Comparison of ENCODE assay signal across 9 cellular contexts in the genomic region with DNA sequence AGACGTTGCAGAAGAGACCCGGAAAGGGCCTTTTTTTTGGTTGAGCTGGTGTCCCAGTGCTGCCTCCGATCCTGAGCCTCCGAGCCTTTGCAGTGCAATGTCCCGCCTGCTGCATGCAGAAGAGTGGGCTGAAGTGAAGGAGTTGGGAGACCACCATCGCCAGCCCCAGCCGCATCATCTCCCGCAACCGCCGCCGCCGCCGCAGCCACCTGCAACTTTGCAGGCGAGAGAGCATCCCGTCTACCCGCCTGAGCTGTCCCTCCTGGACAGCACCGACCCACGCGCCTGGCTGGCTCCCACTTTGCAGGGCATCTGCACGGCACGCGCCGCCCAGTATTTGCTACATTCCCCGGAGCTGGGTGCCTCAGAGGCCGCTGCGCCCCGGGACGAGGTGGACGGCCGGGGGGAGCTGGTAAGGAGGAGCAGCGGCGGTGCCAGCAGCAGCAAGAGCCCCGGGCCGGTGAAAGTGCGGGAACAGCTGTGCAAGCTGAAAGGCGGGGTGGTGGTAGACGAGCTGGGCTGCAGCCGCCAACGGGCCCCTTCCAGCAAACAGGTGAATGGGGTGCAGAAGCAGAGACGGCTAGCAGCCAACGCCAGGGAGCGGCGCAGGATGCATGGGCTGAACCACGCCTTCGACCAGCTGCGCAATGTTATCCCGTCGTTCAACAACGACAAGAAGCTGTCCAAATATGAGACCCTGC. TPM values are rescaled to one million over a fixed set of nuclear protein-coding genes. Genes with fewer than 3 reads are reported as not detected.
DNase-seq lines count a peak whose midpoint lies in the region; ATAC-seq and TF ChIP-seq lines count a peak whose summit lies in the region.
"Had no signal": no experiment of that assay in that cellular context is flagged by ENCODE, and none has a peak within 500 bp of the region (broad histone marks: within the 10 kb centered on the region; RNA-seq: fewer than 3 reads in every experiment).

No MANE protein-coding gene starts in this region.

- H2AFZ ChIP-seq in Karpas-422 (ENCODE audit: low read length) = no peak overlapping the region

- H3K27me3 ChIP-seq in NT2/D1 (ENCODE audit: insufficient read depth, insufficient read length) (peaks cover 86% of the 10 kb centered on the region), rectal smooth muscle tissue (ENCODE audit: control insufficient read depth, insufficient read depth, low read length) (peaks cover 20% of the 10 kb centered on the region), Karpas-422 (ENCODE audit: low read length) (no peaks in the 10 kb centered on the region)

- no peaks in the 10 kb centered on the region for H3K9me2 ChIP-seq in Karpas-422 (replicated peaks; ENCODE audit: insufficient read depth, low read length)

- H3K4me1 ChIP-seq in NT2/D1 (ENCODE audit: insufficient read depth, insufficient read length) (peaks cover 3% of the 10 kb centered on the region), rectal smooth muscle tissue (ENCODE audit: control insufficient read depth, insufficient read depth, low read length) (peaks cover 3% of the 10 kb centered on the region), Karpas-422 (ENCODE audit: low read length) (no peaks in the 10 kb centered on the region)

- H4K20me1 ChIP-seq in Karpas-422 (ENCODE audit: insufficient read depth, low read depth, low read length) = no peaks in the 10 kb centered on the region

- H3K27ac ChIP-seq in rectal smooth muscle tissue (ENCODE audit: low read depth, low read length) = no peak overlapping the region
- no peak overlapping the region for H3K27ac ChIP-seq in Karpas-422 (ENCODE audit: low read length)
- H3K27ac ChIP-seq: skin epidermis had no signal

- H3K4me2 ChIP-seq in Karpas-422 (ENCODE audit: low read depth, low read length, poor library complexity, severe bottlenecking) = no peak overlapping the region

- peak overlapping the region; percentile 50 for H3K9ac ChIP-seq in NT2/D1 (ENCODE audit: insufficient read length, low read depth)
- no peak overlapping the region for H3K9ac ChIP-seq in rectal smooth muscle tissue (ENCODE audit: low read length)
- H3K9ac ChIP-seq in Karpas-422 (ENCODE audit: low read length) = no peak overlapping the region

- H3K79me2 ChIP-seq in Karpas-422 (ENCODE audit: low read length) = no peaks in the 10 kb centered on the region

- H3K4me3 ChIP-seq in NT2/D1 (ENCODE audit: insufficient read length, low read depth) = peak overlapping the region; percentile 47
- peak overlapping the region; percentile 21 for H3K4me3 ChIP-seq in fibroblast of pulmonary artery (replicated peaks; ENCODE audit: low read depth, low read length)
- H3K4me3 ChIP-seq in rectal smooth muscle tissue (ENCODE audit: low read length) = peak overlapping the region; percentile 58
- no peak overlapping the region for H3K4me3 ChIP-seq in Karpas-422 (ENCODE audit: low read length)

- H3K9me3 ChIP-seq in NT2/D1 (ENCODE audit: insufficient read depth, low read length) = no peaks in the 10 kb centered on the region
- H3K9me3 ChIP-seq in Karpas-422 (ENCODE audit: low read length) = no peaks in the 10 kb centered on the region

- TF ChIP-seq CTCF in fibroblast of pulmonary artery (IDR thresholded peaks at IDR 0.05; ENCODE audit: low read length, missing control alignments) = no peak

- peak; percentile 48 for ATAC-seq in GM18868 (IDR thresholded peaks at IDR 0.05; ENCODE audit: unreplicated experiment)
- ATAC-seq in HG03571 (IDR thresholded peaks at IDR 0.05; ENCODE audit: unreplicated experiment) = no peak
- no peak for ATAC-seq in GM18517 (IDR thresholded peaks at IDR 0.05; ENCODE audit: unreplicated experiment)

- H3K36me3 ChIP-seq in NT2/D1 (ENCODE audit: insufficient read depth, insufficient read length, low read length) (no peaks in the 10 kb centered on the region), rectal smooth muscle tissue (ENCODE audit: control insufficient read depth, insufficient read depth, low read length) (no peaks in the 10 kb centered on the region), Karpas-422 (ENCODE audit: insufficient read depth, low read length) (no peaks in the 10 kb centered on the region)

- DNase-seq in NT2/D1 (ENCODE audit: low read depth, low spot score) (no peak), fibroblast of pulmonary artery (ENCODE audit: low read depth) (no peak), HUDEP-2 (lab: John Stamatoyannopoulos, UW; ENCODE audit: unreplicated experiment in 76 of 76) (no peak), Karpas-422 (no peak)

RNA-seq across cellular contexts. Expression of gene ATOH1, which starts 0.4 kb away (rescaled TPM):
- not detected in 2 replicates for total RNA-seq in Karpas-422 (2014; rRNA removed; shearing (Covaris generic); ENCODE audit: low replicate concordance)
